Comparison of ENCODE assay signal across 14 cellular contexts in the genomic region with DNA sequence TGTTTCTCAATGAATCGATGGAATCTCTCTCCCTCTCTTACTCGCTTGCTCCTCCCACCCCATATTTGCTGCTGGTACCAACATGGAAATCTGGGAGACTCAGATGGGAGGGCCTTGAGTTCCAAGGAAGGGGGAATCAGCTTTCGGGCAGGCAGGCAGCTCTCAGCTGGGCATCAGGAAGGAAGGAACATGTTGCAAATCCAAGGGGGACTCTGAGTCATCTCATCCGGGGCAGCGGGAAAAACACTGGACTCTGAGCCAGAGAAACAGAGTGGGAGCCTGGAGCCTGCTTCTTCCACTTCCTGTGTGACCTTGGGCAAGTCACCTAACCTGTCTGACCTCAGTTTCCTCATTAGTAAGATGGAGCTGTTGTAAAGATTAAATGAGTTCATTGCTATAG.
DNase-seq lines count a peak whose midpoint lies in the region; ATAC-seq and TF ChIP-seq lines count a peak whose summit lies in the region.
"Had no signal": no experiment of that assay in that cellular context is flagged by ENCODE, and none has a peak within 500 bp of the region (broad histone marks: within the 10 kb centered on the region; RNA-seq: fewer than 3 reads in every experiment).

No MANE protein-coding gene starts in this region.

- ATAC-seq in GM23338: no peak
- ATAC-seq in GM18907 (IDR thresholded peaks at IDR 0.05; ENCODE audit: unreplicated experiment): no peak
- ATAC-seq in GM21390 (IDR thresholded peaks at IDR 0.05; ENCODE audit: unreplicated experiment): no peak

- H3K9me3 ChIP-seq in tibial artery: peaks cover 0 to 10% (median 7%) of the 10 kb centered on the region in 3 donors

- H3K27ac ChIP-seq in GM23338 (ENCODE audit: low read depth) (no peak overlapping the region), RWPE1 (no peak overlapping the region), tibial artery (no peak overlapping the region)
- H3K27ac ChIP-seq: right lobe of liver, SJSA1 had no signal

- H4K20me1 ChIP-seq in GM23338 (replicated peaks; ENCODE audit: insufficient read depth): no peaks in the 10 kb centered on the region

- TF ChIP-seq CTCF in GM23338 (conservative IDR thresholded peaks at IDR 0.05; ENCODE audit: low read depth in 2 of 2): no peak
- TF ChIP-seq CTCF in RWPE1 (conservative IDR thresholded peaks at IDR 0.05; ENCODE audit: low read depth): no peak
- no peak for TF ChIP-seq CTCF in fibroblast of mammary gland (conservative IDR thresholded peaks at IDR 0.05; ENCODE audit: control insufficient read depth, insufficient read depth, low read depth, low read length)
- TF ChIP-seq CTCF in tibial artery (IDR thresholded peaks at IDR 0.05): no peak

- no peak overlapping the region for H3K27ac Mint-ChIP-seq in GM23338

- H3K36me3 ChIP-seq in GM23338 (ENCODE audit: insufficient read depth): peaks cover 1% of the 10 kb centered on the region; the same call in 1 of the 2 replicates
- no peaks in the 10 kb centered on the region for H3K36me3 ChIP-seq in tibial artery
- H3K36me3 ChIP-seq: right lobe of liver, SJSA1 had no signal

- peak overlapping the region; percentile 95; the same call in 1 of the 2 replicates for H2AFZ ChIP-seq in GM23338

- H3K27me3 ChIP-seq in GM23338 (ENCODE audit: insufficient read depth): no peaks in the 10 kb centered on the region
- peaks cover 0 to 38% of the 10 kb centered on the region in 2 donors for H3K27me3 ChIP-seq in tibial artery
- H3K27me3 ChIP-seq: right lobe of liver, SJSA1 had no signal

- H3K79me2 ChIP-seq in GM23338 (replicated peaks; ENCODE audit: insufficient read depth): no peaks in the 10 kb centered on the region

- H3K4me3 ChIP-seq in GM23338 (no peak overlapping the region), fibroblast of mammary gland (ENCODE audit: control insufficient read depth, low read depth, low read length) (no peak overlapping the region), tibial artery (no peak overlapping the region)
- H3K4me3 ChIP-seq: right lobe of liver, SJSA1 had no signal

- H3K9me3 Mint-ChIP-seq in GM23338: peaks cover 24% of the 10 kb centered on the region

- no peaks in the 10 kb centered on the region for H3K9me2 ChIP-seq in GM23338 (ENCODE audit: insufficient read depth)

- DNase-seq in GM23338 (ENCODE audit: low spot score) (no peak), RWPE1 (ENCODE audit: low spot score) (peak; percentile 42), fibroblast of mammary gland (ENCODE audit: low read depth) (peak; percentile 81), pulmonary artery endothelial cell (ENCODE audit: low read depth, low spot score) (peak; percentile 11), tibial artery (no peak), mucosa of gallbladder (ENCODE audit: low spot score) (no peak)
- DNase-seq: amygdala; HCEC 1CT; NCI-H2029; right lobe of liver; stimulated activated naive CD4-positive, alpha-beta T cell had no signal

- CTCF ChIA-PET in RWPE1 (lab: Yijun Ruan, JAX): interaction anchor here (0.8 kb wide), 1 partner anchor 13 kb away, joined by 3 read pairs; no protein-coding TSS in a partner anchor

- POLR2A ChIA-PET in RWPE1 (lab: Yijun Ruan, JAX; ENCODE audit: low non-redundant PET): no interaction called here

- peaks cover 12% of the 10 kb centered on the region for H3K36me3 Mint-ChIP-seq in GM23338 (ENCODE audit: low read depth)

- H3K4me1 ChIP-seq in GM23338 (ENCODE audit: insufficient read depth) (no peaks in the 10 kb centered on the region; the same call in 1 of the 2 replicates), tibial artery (no peaks in the 10 kb centered on the region)
- H3K4me1 ChIP-seq: right lobe of liver, SJSA1 had no signal

- peaks cover 11% of the 10 kb centered on the region for H3K27me3 Mint-ChIP-seq in GM23338 (ENCODE audit: insufficient read depth, low read depth, poor library complexity)

- intact Hi-C loops in tibial artery (cut with DNase I; ENCODE audit: low total_unique reads): no loop called here

- H3K4me1 Mint-ChIP-seq in GM23338: peaks cover 11% of the 10 kb centered on the region

- H3K4me3 Mint-ChIP-seq in GM23338: no peak overlapping the region

- no peaks in the 10 kb centered on the region for H3F3A ChIP-seq in GM23338 (replicated peaks; ENCODE audit: low read depth)

- no peak overlapping the region for H3K4me2 ChIP-seq in GM23338

TF ChIP-seq in GM23338, 12 proteins besides CTCF, POLR2A, EP300 and RAD21 (continues in another document):
- TF ChIP-seq EZH2 (IDR thresholded peaks at IDR 0.05; ENCODE audit: low read depth, unreplicated experiment) (no peak), CREB1 (CRISPR knock-in tag; IDR thresholded peaks at IDR 0.05; ENCODE audit: low read depth) (no peak), EZH2phosphoT487 (IDR thresholded peaks at IDR 0.05; ENCODE audit: unreplicated experiment) (no peak), JUNB (IDR thresholded peaks at IDR 0.05; ENCODE audit: unreplicated experiment) (no peak), ZNF331 (CRISPR knock-in tag; IDR thresholded peaks at IDR 0.05; ENCODE audit: low read depth) (no peak), ZNF114 (CRISPR knock-in tag; IDR thresholded peaks at IDR 0.05) (no peak), ETS1 (IDR thresholded peaks at IDR 0.05) (no peak), STAT1 (IDR thresholded peaks at IDR 0.05; ENCODE audit: unreplicated experiment) (no peak), POLR2AphosphoS5 (IDR thresholded peaks at IDR 0.05; ENCODE audit: low read depth) (no peak), NANOG (IDR thresholded peaks at IDR 0.05; ENCODE audit: borderline replicate concordance) (no peak)
- TF ChIP-seq, protein P1, sequence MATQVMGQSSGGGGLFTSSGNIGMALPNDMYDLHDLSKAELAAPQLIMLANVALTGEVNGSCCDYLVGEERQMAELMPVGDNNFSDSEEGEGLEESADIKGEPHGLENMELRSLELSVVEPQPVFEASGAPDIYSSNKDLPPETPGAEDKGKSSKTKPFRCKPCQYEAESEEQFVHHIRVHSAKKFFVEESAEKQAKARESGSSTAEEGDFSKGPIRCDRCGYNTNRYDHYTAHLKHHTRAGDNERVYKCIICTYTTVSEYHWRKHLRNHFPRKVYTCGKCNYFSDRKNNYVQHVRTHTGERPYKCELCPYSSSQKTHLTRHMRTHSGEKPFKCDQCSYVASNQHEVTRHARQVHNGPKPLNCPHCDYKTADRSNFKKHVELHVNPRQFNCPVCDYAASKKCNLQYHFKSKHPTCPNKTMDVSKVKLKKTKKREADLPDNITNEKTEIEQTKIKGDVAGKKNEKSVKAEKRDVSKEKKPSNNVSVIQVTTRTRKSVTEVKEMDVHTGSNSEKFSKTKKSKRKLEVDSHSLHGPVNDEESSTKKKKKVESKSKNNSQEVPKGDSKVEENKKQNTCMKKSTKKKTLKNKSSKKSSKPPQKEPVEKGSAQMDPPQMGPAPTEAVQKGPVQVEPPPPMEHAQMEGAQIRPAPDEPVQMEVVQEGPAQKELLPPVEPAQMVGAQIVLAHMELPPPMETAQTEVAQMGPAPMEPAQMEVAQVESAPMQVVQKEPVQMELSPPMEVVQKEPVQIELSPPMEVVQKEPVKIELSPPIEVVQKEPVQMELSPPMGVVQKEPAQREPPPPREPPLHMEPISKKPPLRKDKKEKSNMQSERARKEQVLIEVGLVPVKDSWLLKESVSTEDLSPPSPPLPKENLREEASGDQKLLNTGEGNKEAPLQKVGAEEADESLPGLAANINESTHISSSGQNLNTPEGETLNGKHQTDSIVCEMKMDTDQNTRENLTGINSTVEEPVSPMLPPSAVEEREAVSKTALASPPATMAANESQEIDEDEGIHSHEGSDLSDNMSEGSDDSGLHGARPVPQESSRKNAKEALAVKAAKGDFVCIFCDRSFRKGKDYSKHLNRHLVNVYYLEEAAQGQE (IDR thresholded peaks at IDR 0.05; ENCODE audit: unreplicated experiment): no peak

Comparison
In these comparisons a context has a peak if more than half of its experiments do, and no peak if none do; other contexts are left out.
1. DNase-seq: peak in RWPE1 (single experiment), fibroblast of mammary gland (single experiment) and pulmonary artery endothelial cell (single experiment); none in GM23338 (single experiment), tibial artery (0 of 2) and mucosa of gallbladder (single experiment).